In genomic region chr1:78280626-78281025, GRCh38 we compare ENCODE assay signal across 24 cellular contexts.
"Had no signal": no experiment of that assay in that cellular context is flagged by ENCODE, and none has a peak within 500 bp of the region (broad histone marks: within the 10 kb centered on the region; RNA-seq: fewer than 3 reads in every experiment).

No MANE protein-coding gene starts in this region.

- H3K27me3 Mint-ChIP-seq: natural killer cell treated with Interleukin-12 subunit alpha and Interleukin-12 subunit beta and Interleukin-15 and Interleukin-18, amount 100 ng/mL, for 72 hours had no signal

- H3K4me1 Mint-ChIP-seq: memory B cell; naive B cell; neural crest cell; stimulated activated naive B cell treated with anti-CD40 and anti-IgM and Interleukin-4, amounts not matched to agents 10 μg/mL and 1 μg/mL and 100 μg/mL, for 72 hours had no signal

- H3K27me3 ChIP-seq: colonic mucosa, esophagus squamous epithelium, neutrophil, right lobe of liver, suprapubic skin, vagina had no signal

- H3K36me3 ChIP-seq: colonic mucosa, esophagus squamous epithelium, lower lobe of right lung, neutrophil, right lobe of liver, suprapubic skin, vagina had no signal

- H3K9me3 ChIP-seq: colonic mucosa, esophagus squamous epithelium, lower lobe of right lung, mucosa of descending colon, neutrophil, right lobe of liver, suprapubic skin, vagina had no signal

- H3K9me3 Mint-ChIP-seq: memory B cell; stimulated activated naive CD8-positive, alpha-beta T cell treated with anti-CD3 and anti-CD28 coated beads, Interleukin-15, Interleukin-2, amounts not matched to agents 100 ng/mL and 50 ng/mL, for 24 hours had no signal

- H3K4me1 ChIP-seq: colonic mucosa, esophagus squamous epithelium, lower lobe of right lung, parathyroid adenoma, vagina had no signal

- H3K4me3 ChIP-seq: colonic mucosa, esophagus squamous epithelium, lower lobe of right lung, mucosa of descending colon, right lobe of liver, suprapubic skin, vagina had no signal

- ATAC-seq: left ventricle myocardium superior; lower lobe of right lung; mucosa of descending colon; natural killer cell treated with Interleukin-12 subunit alpha and Interleukin-12 subunit beta and Interleukin-15 and Interleukin-18, amount 100 ng/mL, for 72 hours; right lobe of liver; stimulated activated naive B cell treated with anti-CD40 and anti-IgM and Interleukin-4, amounts not matched to agents 10 μg/mL and 1 μg/mL and 100 μg/mL, for 72 hours had no signal

- H3K4me3 Mint-ChIP-seq: memory B cell; naive B cell; natural killer cell treated with Interleukin-12 subunit alpha and Interleukin-12 subunit beta and Interleukin-15 and Interleukin-18, amount 100 ng/mL, for 72 hours; neural crest cell; stimulated activated naive B cell treated with anti-CD40 and anti-IgM and Interleukin-4, amounts not matched to agents 10 μg/mL and 1 μg/mL and 100 μg/mL, for 72 hours; stimulated activated naive CD8-positive, alpha-beta T cell treated with anti-CD3 and anti-CD28 coated beads, Interleukin-15, Interleukin-2, amounts not matched to agents 100 ng/mL and 50 ng/mL, for 24 hours had no signal

- DNase-seq: colonic mucosa; dermis blood vessel endothelial cell; effector memory CD4-positive, alpha-beta T cell; esophagus squamous epithelium; foreskin melanocyte; left ventricle myocardium superior; lower lobe of right lung; mucosa of descending colon; naive B cell; right lobe of liver; small intestine; stimulated activated CD4-positive, alpha-beta T cell treated with anti-CD3 and anti-CD28 coated beads, Interleukin-15, amount 100 ng/mL, for 24 hours; stimulated activated CD4-positive, alpha-beta T cell treated with anti-CD3 and anti-CD28 coated beads, Interleukin-2, amount 100 ng/mL, for 48 hours; stimulated activated naive B cell treated with anti-CD40 and anti-IgM and Interleukin-4, amounts not matched to agents 10 μg/mL and 1 μg/mL and 100 μg/mL, for 72 hours; trophoblast cell had no signal

- H3K36me3 Mint-ChIP-seq: memory B cell; naive B cell; natural killer cell treated with Interleukin-12 subunit alpha and Interleukin-12 subunit beta and Interleukin-15 and Interleukin-18, amount 100 ng/mL, for 72 hours; stimulated activated naive B cell treated with anti-CD40 and anti-IgM and Interleukin-4, amounts not matched to agents 10 μg/mL and 1 μg/mL and 100 μg/mL, for 72 hours had no signal

- H3K27ac ChIP-seq: colonic mucosa, esophagus squamous epithelium, lower lobe of right lung, neutrophil, parathyroid adenoma, right lobe of liver, suprapubic skin, vagina had no signal

- H3K27ac Mint-ChIP-seq: memory B cell; naive B cell; natural killer cell treated with Interleukin-12 subunit alpha and Interleukin-12 subunit beta and Interleukin-15 and Interleukin-18, amount 100 ng/mL, for 72 hours; progenitor cell of endocrine pancreas; stimulated activated naive B cell treated with anti-CD40 and anti-IgM and Interleukin-4, amounts not matched to agents 10 μg/mL and 1 μg/mL and 100 μg/mL, for 72 hours; stimulated activated naive CD8-positive, alpha-beta T cell treated with anti-CD3 and anti-CD28 coated beads, Interleukin-15, Interleukin-2, amounts not matched to agents 100 ng/mL and 50 ng/mL, for 24 hours had no signal
